ENCODE assay signal across 8 cellular contexts in genomic region chr16:27547134-27547533, GRCh38. TPM values are rescaled to one million over a fixed set of nuclear protein-coding genes. Genes with fewer than 3 reads are reported as not detected.
A peak's percentile ranks its signal among the peaks of the same experiment; 100 is the strongest.
DNase-seq lines count a peak whose midpoint lies in the region; ATAC-seq, FAIRE-seq and TF ChIP-seq lines count a peak whose summit lies in the region.

No MANE protein-coding gene starts in this region.

- H3K9me3 Mint-ChIP-seq in activated T-helper 2 cell treated with anti-CD3 and anti-CD28 coated beads, Interferon-gamma antibody, Interleukin-2, Interleukin-4, amounts not matched to agents 10 μg/mL and 5 μg/mL and 100 μg/mL, durations not matched to agents 14 hours and 24 hours and 36 hours: no peaks in the 10 kb centered on the region

- H3K4me3 ChIP-seq in keratinocyte (ENCODE audit: control insufficient read depth in 2 of 3, extremely low read depth in 1 of 3, insufficient read depth in 2 of 3, low read depth in 1 of 3, low read length in 3 of 3): peak overlapping the region in 1 of 3 experiments; percentile 47

- H3K9me3 ChIP-seq in keratinocyte (ENCODE audit: control insufficient read depth, low read depth, low read length): no peaks in the 10 kb centered on the region

- peaks cover 33% of the 10 kb centered on the region for H3K4me1 ChIP-seq in keratinocyte (ENCODE audit: control insufficient read depth, extremely low read depth, insufficient read depth, low read length)

- peak overlapping the region; percentile 15 for H3K9ac ChIP-seq in keratinocyte (ENCODE audit: control insufficient read depth, extremely low read depth, insufficient read depth, low read length)

- DNase-seq in AG09319 (ENCODE audit: extremely low read depth, low read depth): peak; percentile 39
- DNase-seq in H4 (ENCODE audit: low spot score): peak; percentile 21
- no peak for DNase-seq in activated T-helper 2 cell treated with anti-CD3 and anti-CD28 coated beads, Interferon-gamma antibody, Interleukin-2, Interleukin-4, amounts not matched to agents 10 μg/mL and 5 μg/mL and 100 μg/mL, durations not matched to agents 14 hours and 24 hours and 36 hours (ENCODE audit: low spot score)
- peak; percentile 26 for DNase-seq in keratinocyte (ENCODE audit: low read depth, low spot score)
- DNase-seq in left colon: no peak
- DNase-seq in NCI-H345 treated with DMSO at 0.1 percent for 48 hours (lab: John Stamatoyannopoulos, UW; ENCODE audit: unreplicated experiment): no peak
- DNase-seq in NCI-H1105 treated with DMSO at 0.1 percent for 48 hours (lab: John Stamatoyannopoulos, UW): no peak
- DNase-seq in DMS53 (lab: John Stamatoyannopoulos, UW): no peak

- no peak overlapping the region for H2AFZ ChIP-seq in keratinocyte (ENCODE audit: control insufficient read depth, low read length)

- TF ChIP-seq CTCF in AG09319 (IDR thresholded peaks at IDR 0.05; ENCODE audit: low read depth, low read length) (no peak), keratinocyte (optimal IDR thresholded peaks at IDR 0.05 in 1 of 3, IDR thresholded peaks at IDR 0.05 in 1 of 3, conservative IDR thresholded peaks at IDR 0.05 in 1 of 3; ENCODE audit: extremely low read depth in 1 of 3, insufficient read depth in 2 of 3, low read length in 3 of 3) (no peak)

- intact Hi-C loops in activated T-helper 2 cell treated with anti-CD3 and anti-CD28 coated beads, Interferon-gamma antibody, Interleukin-2, Interleukin-4, amounts not matched to agents 10 μg/mL and 5 μg/mL and 100 μg/mL, durations not matched to agents 14 hours and 24 hours and 36 hours (cut with micrococcal nuclease): no loop called here
- intact Hi-C loops in left colon (cut with DNase I, micrococcal nuclease): no loop called here

- peaks cover 12% of the 10 kb centered on the region for H4K20me1 ChIP-seq in keratinocyte (ENCODE audit: control insufficient read depth, extremely low read depth, insufficient read depth, low read length)

- H3K27me3 ChIP-seq in keratinocyte (ENCODE audit: control insufficient read depth, extremely low read depth, insufficient read depth, low read length): no peaks in the 10 kb centered on the region

- H3K36me3 ChIP-seq in keratinocyte (ENCODE audit: control insufficient read depth in 2 of 2, extremely low read depth in 1 of 2, insufficient read depth in 2 of 2, low read length in 2 of 2): peaks cover 22 to 24% of the 10 kb centered on the region in 2 experiments

- peaks cover 46% of the 10 kb centered on the region for H3K79me2 ChIP-seq in keratinocyte (ENCODE audit: control insufficient read depth, insufficient read depth, low read length)

- peak; percentile 69 for FAIRE-seq in keratinocyte (lab: Jason Lieb, UNC)

- peaks cover 27% of the 10 kb centered on the region for H3K4me1 Mint-ChIP-seq in activated T-helper 2 cell treated with anti-CD3 and anti-CD28 coated beads, Interferon-gamma antibody, Interleukin-2, Interleukin-4, amounts not matched to agents 10 μg/mL and 5 μg/mL and 100 μg/mL, durations not matched to agents 14 hours and 24 hours and 36 hours (ENCODE audit: low read depth)

- peak overlapping the region; percentile 75 for H3K4me2 ChIP-seq in keratinocyte (ENCODE audit: control insufficient read depth, extremely low read depth, insufficient read depth, low read depth, low read length)

- no peak for ATAC-seq in left colon

- H3K36me3 Mint-ChIP-seq in activated T-helper 2 cell treated with anti-CD3 and anti-CD28 coated beads, Interferon-gamma antibody, Interleukin-2, Interleukin-4, amounts not matched to agents 10 μg/mL and 5 μg/mL and 100 μg/mL, durations not matched to agents 14 hours and 24 hours and 36 hours (ENCODE audit: low read depth): peaks cover 35% of the 10 kb centered on the region

- no peak overlapping the region for H3K4me3 Mint-ChIP-seq in activated T-helper 2 cell treated with anti-CD3 and anti-CD28 coated beads, Interferon-gamma antibody, Interleukin-2, Interleukin-4, amounts not matched to agents 10 μg/mL and 5 μg/mL and 100 μg/mL, durations not matched to agents 14 hours and 24 hours and 36 hours (ENCODE audit: low read depth)

- peaks cover 3% of the 10 kb centered on the region for H3K9me1 ChIP-seq in keratinocyte (ENCODE audit: control insufficient read depth, extremely low read depth, insufficient read depth, low read length)

- no peaks in the 10 kb centered on the region for H3K27me3 Mint-ChIP-seq in activated T-helper 2 cell treated with anti-CD3 and anti-CD28 coated beads, Interferon-gamma antibody, Interleukin-2, Interleukin-4, amounts not matched to agents 10 μg/mL and 5 μg/mL and 100 μg/mL, durations not matched to agents 14 hours and 24 hours and 36 hours (ENCODE audit: low read depth)

- peak overlapping the region; percentile 5 for H3K27ac Mint-ChIP-seq in activated T-helper 2 cell treated with anti-CD3 and anti-CD28 coated beads, Interferon-gamma antibody, Interleukin-2, Interleukin-4, amounts not matched to agents 10 μg/mL and 5 μg/mL and 100 μg/mL, durations not matched to agents 14 hours and 24 hours and 36 hours

- dilution Hi-C loops in keratinocyte (cut with MboI; ENCODE audit: extremely low pct_ligation_motif_present, low sequenced_read_pairs): no loop called here

- H3K27ac ChIP-seq in keratinocyte (ENCODE audit: control insufficient read depth, insufficient read depth, low read length): peak overlapping the region; percentile 60

RNA-seq across cellular contexts. Expression of gene GTF3C1, which starts 2.6 kb away (rescaled TPM):
- total RNA-seq in H4 (2014; rRNA removed; shearing (Covaris generic)): 32.2 and 34.3 TPM in 2 replicates
- total RNA-seq in activated T-helper 2 cell treated with anti-CD3 and anti-CD28 coated beads, Interferon-gamma antibody, Interleukin-2, Interleukin-4, amounts not matched to agents 10 μg/mL and 5 μg/mL and 100 μg/mL, durations not matched to agents 14 hours and 24 hours and 36 hours: 62.2 and 66.9 TPM in 2 replicates
- 23.5 to 33.5 TPM (median 28.3 TPM) in 3 replicates for polyA plus RNA-seq in keratinocyte
- polyA plus RNA-seq in keratinocyte (2011; ENCODE audit: low read depth): 32.8 TPM
- 13.6 and 22.3 TPM in 2 replicates for polyA plus RNA-seq in keratinocyte (2011; cell fraction: cytosol; rRNA removed)
- 138 and 170 TPM in 2 replicates for polyA plus RNA-seq in keratinocyte (2011; cell fraction: nucleus; rRNA removed)
- polyA plus RNA-seq in keratinocyte (2012; ENCODE audit: low replicate concordance): 44.8 and 63.8 TPM in 2 replicates
- polyA minus RNA-seq in keratinocyte: 69.6 to 213 TPM (median 80.1 TPM) in 3 replicates
- polyA minus RNA-seq in keratinocyte (2011; cell fraction: cytosol; rRNA and poly(A)+ RNA removed): 62.9 TPM
- polyA minus RNA-seq in keratinocyte (2011; cell fraction: nucleus; rRNA and poly(A)+ RNA removed): 180 and 212 TPM in 2 replicates
- 10 to 100 TPM; 45.8 to 48.8 TPM for total RNA-seq in left colon

RNA-seq across cellular contexts. Expression of gene KATNIP, which starts 2.8 kb away (rescaled TPM):
- total RNA-seq in H4 (2014; rRNA removed; shearing (Covaris generic)): 8.4 and 9.3 TPM in 2 replicates
- 14.2 and 17.0 TPM in 2 replicates for total RNA-seq in activated T-helper 2 cell treated with anti-CD3 and anti-CD28 coated beads, Interferon-gamma antibody, Interleukin-2, Interleukin-4, amounts not matched to agents 10 μg/mL and 5 μg/mL and 100 μg/mL, durations not matched to agents 14 hours and 24 hours and 36 hours
- polyA plus RNA-seq in keratinocyte: 15.4 to 19.0 TPM (median 19.0 TPM) in 3 replicates
- 10.9 TPM for polyA plus RNA-seq in keratinocyte (2011; ENCODE audit: low read depth)
- polyA plus RNA-seq in keratinocyte (2011; cell fraction: cytosol; rRNA removed): 11.5 and 14.2 TPM in 2 replicates
- polyA plus RNA-seq in keratinocyte (2011; cell fraction: nucleus; rRNA removed): 60.8 and 79.5 TPM in 2 replicates
- polyA plus RNA-seq in keratinocyte (2012; ENCODE audit: low replicate concordance): 5.9 and 12.7 TPM in 2 replicates
- 32.6 to 54.0 TPM (median 48.7 TPM) in 3 replicates for polyA minus RNA-seq in keratinocyte
- polyA minus RNA-seq in keratinocyte (2011; cell fraction: cytosol; rRNA and poly(A)+ RNA removed): 13.0 TPM
- 36.6 and 60.9 TPM in 2 replicates for polyA minus RNA-seq in keratinocyte (2011; cell fraction: nucleus; rRNA and poly(A)+ RNA removed)
- total RNA-seq in left colon: 10 to 100 TPM; 30.2 to 38.7 TPM

Comparison
In these comparisons a context has a peak if more than half of its experiments do, and no peak if none do; other contexts are left out.
1. DNase-seq: peak in AG09319 (single experiment), H4 (single experiment) and keratinocyte (single experiment); none in activated T-helper 2 cell treated with anti-CD3 and anti-CD28 coated beads, Interferon-gamma antibody, Interleukin-2, Interleukin-4, amounts not matched to agents 10 μg/mL and 5 μg/mL and 100 μg/mL, durations not matched to agents 14 hours and 24 hours and 36 hours (single experiment), left colon (0 of 2), NCI-H345 treated with DMSO at 0.1 percent for 48 hours (single experiment), NCI-H1105 treated with DMSO at 0.1 percent for 48 hours (single experiment) and DMS53 (single experiment).